ENCODE assay signal across 14 cellular contexts in the genomic region with DNA sequence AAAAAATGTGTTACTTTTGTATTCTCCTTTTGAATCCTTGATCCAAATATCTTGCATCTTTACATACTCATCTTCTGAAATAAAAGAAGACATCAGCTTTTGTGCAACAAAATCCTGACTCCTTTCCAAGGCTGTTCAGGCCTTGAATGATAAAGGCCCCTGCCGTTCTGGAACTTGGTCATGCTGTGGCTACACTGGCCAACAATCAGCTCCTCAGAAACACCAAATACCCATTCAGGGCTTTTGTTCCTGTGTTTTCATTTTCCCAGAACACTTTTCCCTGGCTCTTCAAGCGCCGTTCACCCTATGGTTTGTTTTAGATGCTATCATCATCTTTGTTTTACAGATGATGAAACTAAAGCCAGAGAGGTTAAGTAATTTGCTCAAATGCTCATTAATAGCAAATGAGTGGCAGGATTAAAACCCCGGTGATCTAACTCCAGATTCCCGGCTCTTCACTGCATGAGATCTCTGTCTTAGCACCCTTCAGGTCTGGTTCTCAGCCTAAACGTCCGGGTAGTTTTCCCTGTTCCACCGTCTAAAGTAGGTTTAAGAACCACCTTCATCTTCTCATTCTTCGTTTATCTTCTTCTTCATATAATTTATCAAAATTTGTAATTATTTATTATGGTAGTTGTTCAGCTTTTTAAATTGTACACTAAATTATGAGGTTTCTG. TPM values are rescaled to one million over a fixed set of nuclear protein-coding genes. Genes with fewer than 3 reads are reported as not detected.
DNase-seq lines count a peak whose midpoint lies in the region; ATAC-seq and TF ChIP-seq lines count a peak whose summit lies in the region.
"Had no signal": no experiment of that assay in that cellular context is flagged by ENCODE, and none has a peak within 500 bp of the region (broad histone marks: within the 10 kb centered on the region; RNA-seq: fewer than 3 reads in every experiment).

No MANE protein-coding gene starts in this region.

- DNase-seq in H9 (peak; percentile 58), SK-MEL-5 (ENCODE audit: low read depth, low spot score) (peak; percentile 61), iPS DF 19.7 (ENCODE audit: low read depth, low spot score) (peak; percentile 45), midbrain (lab: John Stamatoyannopoulos, UW) (peak; percentile 17), DMS153 treated with DMSO at 0.1 percent for 48 hours (lab: John Stamatoyannopoulos, UW; ENCODE audit: unreplicated experiment) (no peak)
- no peak for DNase-seq in effector CD8-positive, alpha-beta T cell (lab: John Stamatoyannopoulos, UW)
- DNase-seq in activated T-cell treated with anti-CD3 and anti-CD28 coated beads, Interleukin-2, amount 50 U/mL, for 1 hour = no peak
- DNase-seq: C1 segment of cervical spinal cord, NCI-H1436, NCI-H2081, NCI-H510A treated with DMSO at 0.1 percent for 48 hours, SHP77 had no signal

- peak overlapping the region; percentile 27 to 38; a peak in 2 of 5 replicates for H3K4me3 Mint-ChIP-seq in H9

- H4K91ac ChIP-seq in H9 (ENCODE audit: insufficient read length, low read depth, low read length) = no peak overlapping the region

- H3T11ph ChIP-seq in H9 (ENCODE audit: low read length) = no peak overlapping the region

- peaks cover 0 to 4% (median 0%) of the 10 kb centered on the region in 3 experiments; a peak in 1 of 7 replicates for H3K36me3 Mint-ChIP-seq in H9 (ENCODE audit: insufficient read depth in 1 of 3, low read depth in 3 of 3)

- no peak overlapping the region for H2AK5ac ChIP-seq in H9 (ENCODE audit: insufficient read length, low read length)

- H2AFZ ChIP-seq in H9 (ENCODE audit: low read length) = no peak overlapping the region

- no peak overlapping the region for H2BK15ac ChIP-seq in H9 (ENCODE audit: low read depth, low read length)

- no peak for TF ChIP-seq CTCF in H9 (conservative IDR thresholded peaks at IDR 0.05)

- no peak overlapping the region for H2BK20ac ChIP-seq in H9 (ENCODE audit: low read depth, low read length, poor library complexity, severe bottlenecking)

- no peaks in the 10 kb centered on the region for H3K79me1 ChIP-seq in H9 (ENCODE audit: insufficient read depth, low read depth, low read length, poor library complexity, severe bottlenecking)

- H3K27ac Mint-ChIP-seq in H9 = peak overlapping the region; percentile 63 to 92 (median 91)

- H2BK12ac ChIP-seq in H9 (ENCODE audit: insufficient read length, low read depth, low read length) = no peak overlapping the region

- in situ Hi-C loops in SK-MEL-5 (cut with HindIII; ENCODE audit: low pct_unique_long_range_greater_than_20kb, low sequenced_read_pairs) = no loop called here

- no peak overlapping the region for H3K14ac ChIP-seq in H9 (ENCODE audit: insufficient read depth, low read length)

- H3K4me1 ChIP-seq in H9 (ENCODE audit: insufficient read depth, low read length) = peaks cover 3% of the 10 kb centered on the region

- no peak overlapping the region for H3K4ac ChIP-seq in H9 (ENCODE audit: low read depth, low read length)

- ATAC-seq in HG03442 (IDR thresholded peaks at IDR 0.05; ENCODE audit: unreplicated experiment) = no peak

- no peak overlapping the region for H2BK120ac ChIP-seq in H9 (ENCODE audit: low read depth, low read length, poor library complexity, severe bottlenecking)

- H4K5ac ChIP-seq in H9 (ENCODE audit: insufficient read length, low read depth, low read length) = no peak overlapping the region

- no peak overlapping the region for H3K23ac ChIP-seq in H9 (ENCODE audit: insufficient read length, low read depth, low read length)

- no peaks in the 10 kb centered on the region for H3K9me3 Mint-ChIP-seq in H9

- H3K9me3 ChIP-seq in H9 (ENCODE audit: control insufficient read depth, low read depth, low read length) = no peaks in the 10 kb centered on the region

- H3K27me3 ChIP-seq in H9 (ENCODE audit: insufficient read depth, low read length) = no peaks in the 10 kb centered on the region

- no peak overlapping the region for H3K18ac ChIP-seq in H9 (ENCODE audit: insufficient read length, low read depth, low read length)

- H3K9ac ChIP-seq in H9 (ENCODE audit: extremely low read depth, insufficient read length, low read length) = no peak overlapping the region
- H3K9ac ChIP-seq: KMS-11 had no signal

- H2BK5ac ChIP-seq in H9 (ENCODE audit: insufficient read length, low read length) = no peak overlapping the region

- H3K79me2 ChIP-seq in H9 (ENCODE audit: insufficient read depth, low read length) = no peaks in the 10 kb centered on the region

- H3K4me1 Mint-ChIP-seq in H9 = peaks cover 43 to 44% of the 10 kb centered on the region in 2 experiments

- no peaks in the 10 kb centered on the region for H3K23me2 ChIP-seq in H9 (ENCODE audit: insufficient read length, low read depth, low read length, poor library complexity, severe bottlenecking)

- no peak overlapping the region for H3K4me2 ChIP-seq in H9 (ENCODE audit: insufficient read depth, insufficient read length, low read length)
- H3K4me2 ChIP-seq: KMS-11 had no signal

- no peak overlapping the region for H3K56ac ChIP-seq in H9 (ENCODE audit: insufficient read length, low read depth, low read length)

- H4K20me1 ChIP-seq in H9 (ENCODE audit: control insufficient read depth, insufficient read depth, insufficient read length) = no peaks in the 10 kb centered on the region

- no CpG with 5 or more reads among the region's 9 CpGs for WGBS in H9 (ENCODE audit: extremely low coverage, insufficient read length, low lambda C conversion rate)

- no peak overlapping the region for H3K27ac ChIP-seq in H9 (ENCODE audit: insufficient read length, low read depth, low read length)
- H3K27ac ChIP-seq: KMS-11 had no signal

- H3K27me3 Mint-ChIP-seq in H9 (ENCODE audit: low read depth) = no peaks in the 10 kb centered on the region

- no peak overlapping the region for H4K8ac ChIP-seq in H9 (replicated peaks; ENCODE audit: insufficient read length, low read depth, low read length)

RNA-seq across cellular contexts. Expression of gene EPHA3, which starts 58.4 kb away (rescaled TPM):
- 0.59 and 0.66 TPM in 2 replicates for total RNA-seq in H9 (2021)
- 40.8 and 43.2 TPM in 2 replicates for total RNA-seq in SK-MEL-5 (2014; rRNA removed; shearing (Covaris generic))
- polyA plus RNA-seq in SK-MEL-5 (2015; cell fraction: cytosol; rRNA removed) = 21.8 and 26.8 TPM in 2 replicates
- 18.9 and 21.3 TPM in 2 replicates for polyA plus RNA-seq in SK-MEL-5 (2015; cell fraction: nucleus; rRNA removed)

Comparison
In these comparisons a context has a peak if more than half of its experiments do, and no peak if none do; other contexts are left out.
1. DNase-seq: peak in H9 (single experiment), SK-MEL-5 (single experiment), iPS DF 19.7 (single experiment) and midbrain (single experiment); none in effector CD8-positive, alpha-beta T cell (single experiment), DMS153 treated with DMSO at 0.1 percent for 48 hours (single experiment) and activated T-cell treated with anti-CD3 and anti-CD28 coated beads, Interleukin-2, amount 50 U/mL, for 1 hour (single experiment).
2. RNA of gene EPHA3, which starts 58.4 kb away (total RNA-seq): 40.8 to 43.2 TPM in SK-MEL-5; 0.59 to 0.66 TPM in H9; every median in the first group is over 10 times any median in the second.